31 cellular contexts compared by ENCODE assay signal in the genomic region with DNA sequence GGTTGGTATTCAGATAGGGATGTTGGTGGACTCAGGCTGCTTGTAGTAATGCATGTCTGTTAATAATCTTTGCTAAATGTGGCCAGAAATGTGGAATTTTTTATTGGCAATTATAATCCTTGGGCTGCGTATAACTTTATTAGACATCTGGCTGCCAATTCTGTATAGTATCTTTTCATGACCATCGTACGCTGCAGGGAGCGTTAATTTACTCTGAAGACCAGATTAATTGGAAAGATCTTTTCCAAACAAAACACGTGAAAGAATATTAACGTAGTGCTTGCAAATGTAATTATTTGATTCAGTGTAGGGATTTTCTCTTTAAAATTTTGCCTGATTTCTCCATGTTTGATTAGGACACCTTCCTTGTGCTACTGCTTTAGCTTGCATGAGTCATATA. TPM values are rescaled to one million over a fixed set of nuclear protein-coding genes. Genes with fewer than 3 reads are reported as not detected.
"Had no signal": no experiment of that assay in that cellular context is flagged by ENCODE, and none has a peak within 500 bp of the region (broad histone marks: within the 10 kb centered on the region; RNA-seq: fewer than 3 reads in every experiment).

No MANE protein-coding gene starts in this region.

- H3K9me3 ChIP-seq: esophagus squamous epithelium, gastrocnemius medialis, left lung, lower lobe of right lung, mucosa of descending colon had no signal

- H3K27ac Mint-ChIP-seq: mesothelial cell of epicardium, naive B cell had no signal

- H3K36me3 ChIP-seq: esophagus squamous epithelium, gastrocnemius medialis, heart right ventricle, left lung, lower lobe of right lung had no signal

- H3K4me1 ChIP-seq: esophagus squamous epithelium, gastrocnemius medialis, left lung, lower lobe of right lung had no signal

- H3K36me3 Mint-ChIP-seq: mesothelial cell of epicardium, naive B cell had no signal

- H3K27ac ChIP-seq: coronary artery, dorsolateral prefrontal cortex, esophagus squamous epithelium, gastrocnemius medialis, heart right ventricle, left lung, lower lobe of right lung had no signal

- DNase-seq: dermis blood vessel endothelial cell; dorsolateral prefrontal cortex; effector CD4-positive, alpha-beta T cell; effector memory CD4-positive, alpha-beta T cell; esophagus squamous epithelium; foreskin fibroblast; foreskin melanocyte; gastrocnemius medialis; glutamatergic neuron; head of caudate nucleus; heart right ventricle; hippocampal formation; left cardiac atrium; left lung; left ventricle myocardium superior; lower lobe of right lung; mesenchymal stem cell; mucosa of descending colon; naive B cell had no signal

- FAIRE-seq: islet of Langerhans, keratinocyte had no signal

- H3K4me1 Mint-ChIP-seq: mesothelial cell of epicardium had no signal

- H3K4me3 ChIP-seq: coronary artery, dorsolateral prefrontal cortex, esophagus squamous epithelium, gastrocnemius medialis, heart right ventricle, left lung, lower lobe of right lung, mucosa of descending colon had no signal

- H3K4me3 Mint-ChIP-seq: mesothelial cell of epicardium, naive B cell had no signal

- H3K27me3 ChIP-seq: esophagus squamous epithelium, gastrocnemius medialis, heart right ventricle, left lung had no signal

RNA-seq across cellular contexts. Expression of gene FTHL17, which starts 38.8 kb away (rescaled TPM):
- total RNA-seq: dermis blood vessel endothelial cell, dorsolateral prefrontal cortex, endothelial cell of umbilical vein, epithelial cell of proximal tubule, esophagus squamous epithelium, gastrocnemius medialis, glomerular endothelial cell, heart right ventricle, kidney epithelial cell, left cardiac atrium, left lung, left ventricle myocardium superior, lower leg skin, lower lobe of right lung, lung microvascular endothelial cell, mesenteric fat pad, mesothelial cell of epicardium, mucosa of descending colon, myocyte had no signal
